Comparison of ENCODE assay signal across 8 cellular contexts in genomic region chr21:40386301-40386911, GRCh38.
DNase-seq lines count a peak whose midpoint lies in the region; ATAC-seq, FAIRE-seq and TF ChIP-seq lines count a peak whose summit lies in the region.

No MANE protein-coding gene starts in this region.

- no peak overlapping the region for H3K4me3 ChIP-seq in ascending aorta

- intact Hi-C loops in activated CD4-positive, alpha-beta T cell treated with anti-CD3 and anti-CD28 coated beads for 36 hours (cut with DNase I, micrococcal nuclease): loop anchor here (1.0 to 5.0 kb wide), 4 partner anchors 242 to 864 kb away; partner anchors contain the start of gene PCP4 (in 1 of the 2)
- intact Hi-C loops in ascending aorta (cut with DNase I): loop anchor here (5.0 kb wide), 1 partner anchor 244 kb away; no protein-coding TSS in a partner anchor

- POLR2A ChIA-PET in activated CD4-positive, alpha-beta T cell treated with anti-CD3 and anti-CD28 coated beads for 36 hours (lab: Charles Lee): no interaction called here

- H3K27me3 ChIP-seq in ascending aorta: no peaks in the 10 kb centered on the region

- H3K4me1 Mint-ChIP-seq in activated CD4-positive, alpha-beta T cell treated with anti-CD3 and anti-CD28 coated beads for 36 hours: no peaks in the 10 kb centered on the region

- FAIRE-seq in islet of Langerhans (lab: Jason Lieb, UNC): peak; percentile 88

- H3K27ac Mint-ChIP-seq in activated CD4-positive, alpha-beta T cell treated with anti-CD3 and anti-CD28 coated beads for 36 hours: no peak overlapping the region

- H3K9me3 ChIP-seq in ascending aorta: no peaks in the 10 kb centered on the region

- no peak overlapping the region for H3K4me3 Mint-ChIP-seq in activated CD4-positive, alpha-beta T cell treated with anti-CD3 and anti-CD28 coated beads for 36 hours

- CTCF ChIA-PET in activated CD4-positive, alpha-beta T cell treated with anti-CD3 and anti-CD28 coated beads for 36 hours (lab: Charles Lee): interaction anchor here (0.6 to 2.2 kb wide), 7 partner anchors 13 to 440 kb away, joined by 3 to 9 read pairs (median 3); no protein-coding TSS in a partner anchor

- no peaks in the 10 kb centered on the region for H3K36me3 ChIP-seq in ascending aorta

- TF ChIP-seq CTCF in ascending aorta (IDR thresholded peaks at IDR 0.05): peak in 2 of 3 experiments; percentile 33 to 58

- peaks cover 11% of the 10 kb centered on the region for H3K27me3 Mint-ChIP-seq in activated CD4-positive, alpha-beta T cell treated with anti-CD3 and anti-CD28 coated beads for 36 hours

- DNase-seq in activated CD4-positive, alpha-beta T cell treated with anti-CD3 and anti-CD28 coated beads for 36 hours: peak; percentile 78
- no peak for DNase-seq in activated CD4-positive, alpha-beta T cell treated with anti-CD3 and anti-CD28 coated beads, Interleukin-2, amount 50 U/mL, for 4 hours
- DNase-seq in NCI-H345 (lab: John Stamatoyannopoulos, UW): peak; percentile 64
- DNase-seq in ascending aorta (ENCODE audit: low spot score in 2 of 2): no peak
- peak; percentile 1 for DNase-seq in stimulated activated CD8-positive, alpha-beta memory T cell treated with anti-CD3 and anti-CD28 coated beads, Interleukin-4, amount 100 ng/mL, for 24 hours (ENCODE audit: low read depth)
- DNase-seq in DMS114 treated with DMSO at 0.1 percent for 48 hours (lab: John Stamatoyannopoulos, UW; ENCODE audit: unreplicated experiment): no peak

- no peaks in the 10 kb centered on the region for H3K9me3 Mint-ChIP-seq in activated CD4-positive, alpha-beta T cell treated with anti-CD3 and anti-CD28 coated beads for 36 hours (ENCODE audit: low read depth)

- no peak for ATAC-seq in activated CD4-positive, alpha-beta T cell treated with anti-CD3 and anti-CD28 coated beads for 36 hours
- ATAC-seq in HG03097 (IDR thresholded peaks at IDR 0.05; ENCODE audit: low FRiP score, unreplicated experiment): no peak

- no peaks in the 10 kb centered on the region for H3K36me3 Mint-ChIP-seq in activated CD4-positive, alpha-beta T cell treated with anti-CD3 and anti-CD28 coated beads for 36 hours (ENCODE audit: low read depth)

- no peak overlapping the region for H3K27ac ChIP-seq in ascending aorta

- H3K4me1 ChIP-seq in ascending aorta: no peaks in the 10 kb centered on the region

Comparison
In these comparisons a context has a peak if more than half of its experiments do, and no peak if none do; other contexts are left out.
1. DNase-seq: peak in activated CD4-positive, alpha-beta T cell treated with anti-CD3 and anti-CD28 coated beads for 36 hours (single experiment), NCI-H345 (single experiment) and stimulated activated CD8-positive, alpha-beta memory T cell treated with anti-CD3 and anti-CD28 coated beads, Interleukin-4, amount 100 ng/mL, for 24 hours (single experiment); none in activated CD4-positive, alpha-beta T cell treated with anti-CD3 and anti-CD28 coated beads, Interleukin-2, amount 50 U/mL, for 4 hours (0 of 2), ascending aorta (0 of 2) and DMS114 treated with DMSO at 0.1 percent for 48 hours (single experiment).